In the genomic region with DNA sequence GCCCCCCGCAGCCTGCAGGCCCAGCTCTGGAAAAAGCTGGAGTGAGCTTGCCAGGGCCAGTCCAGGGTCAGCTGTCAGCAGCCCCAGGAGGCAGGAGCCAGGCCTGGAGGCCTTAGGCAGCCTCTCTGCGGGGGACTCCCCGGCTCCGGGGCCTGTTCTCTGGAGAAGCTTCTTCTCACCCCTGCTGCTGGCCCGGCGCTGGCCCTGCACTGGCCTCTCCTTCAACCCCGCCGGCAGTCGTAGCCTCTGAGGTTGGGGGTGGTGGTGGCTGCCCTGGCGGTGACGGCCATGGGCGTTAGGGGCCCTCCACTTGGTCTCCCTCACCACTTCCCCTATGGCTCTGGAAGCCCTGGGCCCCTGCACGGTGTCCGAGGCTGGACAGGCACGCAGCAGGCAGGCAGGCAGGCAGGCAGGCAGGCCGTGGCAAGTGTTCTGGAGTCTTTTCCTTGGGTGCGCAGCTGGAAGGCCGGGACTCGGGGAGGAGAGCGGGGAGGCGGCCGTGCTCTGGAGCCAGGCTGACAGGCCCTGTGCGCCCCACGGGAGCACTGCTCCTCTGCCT, we compare ENCODE assay signal across 13 cellular contexts. TPM values are rescaled to one million over a fixed set of nuclear protein-coding genes. Genes with fewer than 3 reads are reported as not detected.
DNase-seq lines count a peak whose midpoint lies in the region; ATAC-seq and TF ChIP-seq lines count a peak whose summit lies in the region.
"Had no signal": no experiment of that assay in that cellular context is flagged by ENCODE, and none has a peak within 500 bp of the region (broad histone marks: within the 10 kb centered on the region; RNA-seq: fewer than 3 reads in every experiment).

No MANE protein-coding gene starts in this region.

- DNase-seq in Right ventricle myocardium inferior (ENCODE audit: missing footprints) (peak; percentile 69), left ventricle myocardium superior (no peak), endodermal cell (peak; percentile 79), mesothelial cell of epicardium (ENCODE audit: low spot score in 2 of 2, unreplicated experiment in 2 of 2) (no peak), NCI-H146 (lab: John Stamatoyannopoulos, UW) (no peak), GM13977 (ENCODE audit: low spot score) (no peak)
- no peak for DNase-seq in natural killer cell treated with Interleukin-12 subunit alpha and Interleukin-12 subunit beta and Interleukin-15 and Interleukin-18, amount 100 ng/mL, for 72 hours (ENCODE audit: low spot score)
- DNase-seq: activated T-cell treated with anti-CD3 and anti-CD28 coated beads, Interleukin-2, amount 50 U/mL, for 4 hours; naive B cell; thyroid gland had no signal

- H3K36me3 ChIP-seq in endodermal cell (ENCODE audit: control insufficient read depth, insufficient read depth, low read length), result no peaks in the 10 kb centered on the region
- H3K36me3 ChIP-seq in urinary bladder (ENCODE audit: insufficient read depth), result no peaks in the 10 kb centered on the region
- H3K36me3 ChIP-seq: thyroid gland had no signal

- H3K27me3 ChIP-seq in endodermal cell (ENCODE audit: control insufficient read depth, insufficient read depth, low read length, poor library complexity, severe bottlenecking), result peaks cover 100% of the 10 kb centered on the region

- H3K4me1 Mint-ChIP-seq in endodermal cell (peaks cover 13% of the 10 kb centered on the region), mesothelial cell of epicardium (peaks cover 17% of the 10 kb centered on the region)
- H3K4me1 Mint-ChIP-seq in natural killer cell treated with Interleukin-12 subunit alpha and Interleukin-12 subunit beta and Interleukin-15 and Interleukin-18, amount 100 ng/mL, for 72 hours (ENCODE audit: low read depth in 2 of 2), result peaks cover 12 to 18% of the 10 kb centered on the region in 2 donors

- in situ Hi-C loops in GM13977 (cut with MboI; ENCODE audit: low pct_unique_long_range_greater_than_20kb, low sequenced_read_pairs, unreplicated experiment), result loop anchor here (10.0 to 25.0 kb wide), 3 partner anchors 52 to 700 kb away; a partner anchor contains a TSS

- intact Hi-C loops in Right ventricle myocardium inferior (cut with DNase I), result no loop called here
- intact Hi-C loops in left ventricle myocardium superior (cut with micrococcal nuclease), result loop anchor here (10.0 kb wide), 1 partner anchor 178 kb away; no protein-coding TSS in a partner anchor

- no peaks in the 10 kb centered on the region for H3K36me3 Mint-ChIP-seq in endodermal cell (ENCODE audit: low read depth)
- no peaks in the 10 kb centered on the region for H3K36me3 Mint-ChIP-seq in mesothelial cell of epicardium
- H3K36me3 Mint-ChIP-seq in natural killer cell treated with Interleukin-12 subunit alpha and Interleukin-12 subunit beta and Interleukin-15 and Interleukin-18, amount 100 ng/mL, for 72 hours, result no peaks in the 10 kb centered on the region

- no peak for ATAC-seq in Right ventricle myocardium inferior
- ATAC-seq in left ventricle myocardium superior, result no peak
- no peak for ATAC-seq in natural killer cell treated with Interleukin-12 subunit alpha and Interleukin-12 subunit beta and Interleukin-15 and Interleukin-18, amount 100 ng/mL, for 72 hours
- ATAC-seq: activated CD4-positive, CD25-positive, alpha-beta regulatory T cell treated with anti-CD3 and anti-CD28 coated beads, Interleukin-2, amount 50 U/mL, for 24 hours; activated T-cell treated with anti-CD3 and anti-CD28 coated beads, Interleukin-2, amount 50 U/mL, for 4 hours had no signal

- TF ChIP-seq CTCF in endodermal cell (conservative IDR thresholded peaks at IDR 0.05), result no peak
- TF ChIP-seq CTCF in mesothelial cell of epicardium (IDR thresholded peaks at IDR 0.05; ENCODE audit: unreplicated experiment), result no peak
- TF ChIP-seq CTCF in GM13977 (IDR thresholded peaks at IDR 0.05; ENCODE audit: extremely low read depth, insufficient read depth, missing control alignments), result no peak

- no peak overlapping the region for H3K9ac ChIP-seq in endodermal cell (ENCODE audit: extremely low read depth, low read length, poor library complexity, severe bottlenecking)

- H3K27ac ChIP-seq in endodermal cell (ENCODE audit: low read depth, low read length) (no peak overlapping the region), urinary bladder (ENCODE audit: low read depth) (peak overlapping the region; percentile 81)

- H3K27ac Mint-ChIP-seq in endodermal cell, result no peak overlapping the region
- no peak overlapping the region for H3K27ac Mint-ChIP-seq in mesothelial cell of epicardium
- H3K27ac Mint-ChIP-seq in natural killer cell treated with Interleukin-12 subunit alpha and Interleukin-12 subunit beta and Interleukin-15 and Interleukin-18, amount 100 ng/mL, for 72 hours, result no peak overlapping the region

- no peaks in the 10 kb centered on the region for H3K9me3 Mint-ChIP-seq in endodermal cell
- no peaks in the 10 kb centered on the region for H3K9me3 Mint-ChIP-seq in mesothelial cell of epicardium
- no peaks in the 10 kb centered on the region for H3K9me3 Mint-ChIP-seq in natural killer cell treated with Interleukin-12 subunit alpha and Interleukin-12 subunit beta and Interleukin-15 and Interleukin-18, amount 100 ng/mL, for 72 hours
- H3K9me3 Mint-ChIP-seq: activated T-cell treated with anti-CD3 and anti-CD28 coated beads, Interleukin-2, amount 50 U/mL, for 4 hours had no signal

- no peak overlapping the region for H3K4me3 ChIP-seq in endodermal cell (ENCODE audit: low read length)
- peak overlapping the region; percentile 91 for H3K4me3 ChIP-seq in urinary bladder (ENCODE audit: low read depth, low read length)

- WGBS in endodermal cell (ENCODE audit: insufficient coverage in 1 of 2, insufficient read length in 1 of 2), 2 experiments, result 5% methylated on average over 8 to 23 of the region's 24 CpGs
- WGBS in urinary bladder, result 13% methylated on average over 24 of the region's 24 CpGs

- H3K4me1 ChIP-seq in endodermal cell (ENCODE audit: control insufficient read depth, insufficient read depth, low read length) (peaks cover 3% of the 10 kb centered on the region), urinary bladder (ENCODE audit: insufficient read depth) (no peaks in the 10 kb centered on the region)

- H3K4me3 Mint-ChIP-seq in endodermal cell (peak overlapping the region; percentile 17), mesothelial cell of epicardium (peak overlapping the region; percentile 51)
- H3K4me3 Mint-ChIP-seq in natural killer cell treated with Interleukin-12 subunit alpha and Interleukin-12 subunit beta and Interleukin-15 and Interleukin-18, amount 100 ng/mL, for 72 hours, result no peak overlapping the region

- H3K27me3 Mint-ChIP-seq in endodermal cell (ENCODE audit: insufficient read depth) (peaks cover 100% of the 10 kb centered on the region), mesothelial cell of epicardium (ENCODE audit: low read depth) (peaks cover 90% of the 10 kb centered on the region)
- H3K27me3 Mint-ChIP-seq in natural killer cell treated with Interleukin-12 subunit alpha and Interleukin-12 subunit beta and Interleukin-15 and Interleukin-18, amount 100 ng/mL, for 72 hours, result peaks cover 42 to 54% of the 10 kb centered on the region in 2 donors

- no peaks in the 10 kb centered on the region for H3K9me3 ChIP-seq in endodermal cell (ENCODE audit: control insufficient read depth, low read length)
- H3K9me3 ChIP-seq: thyroid gland had no signal

RNA-seq across cellular contexts. Expression of a gene that starts 2.1 kb away (rescaled TPM):
- total RNA-seq in Right ventricle myocardium inferior, result 0.05 TPM
- 0.25 TPM for total RNA-seq in left ventricle myocardium superior
- total RNA-seq in endodermal cell, result not detected
- 0.11 TPM for polyA plus RNA-seq in endodermal cell (2013, experiment 1 of 2)
- polyA plus RNA-seq in endodermal cell (2013, experiment 2 of 2), result 0.08 TPM
- total RNA-seq in mesothelial cell of epicardium, result 1.9 to 2.6 TPM (median 1.9 TPM) in 3 replicates
- total RNA-seq in urinary bladder, result 28.9 TPM
- 83.3 TPM for polyA plus RNA-seq in urinary bladder
- total RNA-seq in natural killer cell treated with Interleukin-12 subunit alpha and Interleukin-12 subunit beta and Interleukin-15 and Interleukin-18, amount 100 ng/mL, for 72 hours, result not detected
- total RNA-seq: skeletal muscle tissue had no signal

RNA-seq across cellular contexts. Expression of a gene that starts 42.7 kb away (rescaled TPM):
- total RNA-seq in Right ventricle myocardium inferior, result 10.0 TPM
- 12.6 TPM for total RNA-seq in left ventricle myocardium superior
- total RNA-seq in endodermal cell, result 10 to 100 TPM; 15.0 to 25.8 TPM
- polyA plus RNA-seq in endodermal cell (2013, experiment 1 of 2), result 24.2 TPM
- 22.7 TPM for polyA plus RNA-seq in endodermal cell (2013, experiment 2 of 2)
- 21.0 to 27.4 TPM (median 23.1 TPM) in 3 replicates for total RNA-seq in mesothelial cell of epicardium
- total RNA-seq in urinary bladder, result 20.7 TPM
- 12.0 TPM for polyA plus RNA-seq in urinary bladder
- total RNA-seq in natural killer cell treated with Interleukin-12 subunit alpha and Interleukin-12 subunit beta and Interleukin-15 and Interleukin-18, amount 100 ng/mL, for 72 hours, result 10 to 100 TPM; 24.3 to 32.8 TPM

RNA-seq across cellular contexts. Expression of a gene that starts 54.2 kb away (rescaled TPM):
- total RNA-seq in Right ventricle myocardium inferior, result 1.4 TPM
- total RNA-seq in left ventricle myocardium superior, result 1.9 TPM
- total RNA-seq in endodermal cell, result under 1 TPM in 1 of 2 donors, not detected in 1; 0.20 TPM
- 1.00 TPM for polyA plus RNA-seq in endodermal cell (2013, experiment 1 of 2)
- polyA plus RNA-seq in endodermal cell (2013, experiment 2 of 2), result 1.2 TPM
- 10.4 to 12.3 TPM (median 11.7 TPM) in 3 replicates for total RNA-seq in mesothelial cell of epicardium
- total RNA-seq in urinary bladder, result 0.58 TPM
- 0.73 TPM for polyA plus RNA-seq in urinary bladder
- total RNA-seq in natural killer cell treated with Interleukin-12 subunit alpha and Interleukin-12 subunit beta and Interleukin-15 and Interleukin-18, amount 100 ng/mL, for 72 hours, result not detected
- total RNA-seq: activated T-cell treated with anti-CD3 and anti-CD28 coated beads, Interleukin-2, amount 50 U/mL, for 4 hours had no signal

Comparison
In these comparisons a context has a peak if more than half of its experiments do, and no peak if none do; other contexts are left out.
1. DNase-seq: peak in Right ventricle myocardium inferior (single experiment) and endodermal cell (single experiment); none in left ventricle myocardium superior (single experiment), mesothelial cell of epicardium (0 of 2), NCI-H146 (single experiment), natural killer cell treated with Interleukin-12 subunit alpha and Interleukin-12 subunit beta and Interleukin-15 and Interleukin-18, amount 100 ng/mL, for 72 hours (single experiment) and GM13977 (single experiment).